In the genomic region with DNA sequence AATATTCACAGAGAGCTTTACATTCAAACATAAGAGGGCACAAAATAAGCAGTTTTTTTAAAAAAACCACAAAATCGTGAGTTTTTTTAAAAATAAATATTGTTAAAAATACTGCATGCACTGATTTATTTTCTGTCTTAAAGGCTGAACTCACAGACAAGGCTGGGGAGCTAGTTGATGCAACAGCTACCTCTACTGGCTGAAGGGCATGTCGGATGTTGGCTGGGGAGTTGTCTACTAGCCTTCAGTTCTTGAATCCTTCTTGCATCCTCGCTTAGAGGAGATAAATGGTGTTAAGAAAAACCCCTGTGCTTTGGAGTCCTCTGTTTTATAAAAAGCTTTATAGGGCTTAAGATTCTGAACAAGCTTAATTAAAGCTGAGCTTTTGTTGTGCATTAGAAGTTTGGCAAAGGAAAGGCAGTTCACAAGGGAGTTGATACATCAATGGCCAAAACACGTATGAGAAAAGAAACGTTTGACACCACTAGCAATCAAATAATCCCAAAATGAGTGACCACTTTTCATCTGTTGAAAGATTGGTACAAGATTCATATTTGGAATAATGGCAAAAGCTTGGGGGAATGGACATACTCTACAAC, we compare ENCODE assay signal across 8 cellular contexts.
DNase-seq lines count a peak whose midpoint lies in the region; ATAC-seq and TF ChIP-seq lines count a peak whose summit lies in the region.

No MANE protein-coding gene starts in this region.

- no peak overlapping the region for H3K27ac Mint-ChIP-seq in activated CD8-positive, alpha-beta memory T cell treated with anti-CD3 and anti-CD28 coated beads, Interleukin-2, amount 10 ng/mL, durations not matched to agents 7 days and 5 days

- no peak for TF ChIP-seq EP300 in esophagus muscularis mucosa (IDR thresholded peaks at IDR 0.05)

- 28% methylated on average over 5 of the region's 5 CpGs for WGBS in esophagus muscularis mucosa

- CTCF ChIA-PET in activated CD8-positive, alpha-beta memory T cell treated with anti-CD3 and anti-CD28 coated beads, Interleukin-2, amount 10 ng/mL, durations not matched to agents 7 days and 5 days (lab: Charles Lee) = interaction anchor here (1.0 to 1.2 kb wide), 9 partner anchors 9 to 851 kb away, joined by 3 to 4 read pairs (median 3); no protein-coding TSS in a partner anchor

- peak; percentile 37 for DNase-seq in AG09309 (ENCODE audit: low read depth)
- DNase-seq in GM13977 (ENCODE audit: low spot score) = peak; percentile 31
- peak; percentile 71 for DNase-seq in NCI-H1092 treated with DMSO at 0.1 percent for 48 hours (lab: John Stamatoyannopoulos, UW)
- DNase-seq in SKM-1 treated with dmso at 0.1 percent for 144 hours (lab: John Stamatoyannopoulos, UW; ENCODE audit: unreplicated experiment) = peak; percentile 30
- no peak for DNase-seq in esophagus muscularis mucosa (ENCODE audit: extremely low spot score)
- DNase-seq in myocyte (ENCODE audit: low read depth) = peak; percentile 79
- no peak for DNase-seq in stimulated activated naive CD4-positive, alpha-beta T cell treated with Interleukin-2 at 50 U/mL for 16 hours (lab: John Stamatoyannopoulos, UW)
- no peak for DNase-seq in activated CD8-positive, alpha-beta memory T cell treated with anti-CD3 and anti-CD28 coated beads, Interleukin-2, amount 10 ng/mL, durations not matched to agents 7 days and 5 days

- H3K27me3 Mint-ChIP-seq in activated CD8-positive, alpha-beta memory T cell treated with anti-CD3 and anti-CD28 coated beads, Interleukin-2, amount 10 ng/mL, durations not matched to agents 7 days and 5 days = no peaks in the 10 kb centered on the region

- intact Hi-C loops in esophagus muscularis mucosa (cut with DNase I) = loop anchor here (2.0 kb wide), 1 partner anchor 327 kb away; no protein-coding TSS in a partner anchor

- no peaks in the 10 kb centered on the region for H3K4me1 ChIP-seq in esophagus muscularis mucosa

- H3K27ac ChIP-seq in esophagus muscularis mucosa (replicated peaks in 1 of 4) = no peak overlapping the region

- peaks cover 0 to 10% (median 3%) of the 10 kb centered on the region in 4 donors for H3K36me3 ChIP-seq in esophagus muscularis mucosa

- peak; percentile 99 for TF ChIP-seq CTCF in AG09309 (IDR thresholded peaks at IDR 0.05; ENCODE audit: control insufficient read depth, insufficient read depth, low read depth, low read length, missing control alignments)
- TF ChIP-seq CTCF in GM13977 (IDR thresholded peaks at IDR 0.05; ENCODE audit: extremely low read depth, insufficient read depth, missing control alignments) = peak; percentile 67
- peak; percentile 54 to 79 (median 71) for TF ChIP-seq CTCF in esophagus muscularis mucosa (IDR thresholded peaks at IDR 0.05)

- in situ Hi-C loops in GM13977 (cut with MboI; ENCODE audit: low pct_unique_long_range_greater_than_20kb, low sequenced_read_pairs, unreplicated experiment) = loop anchor here (25.0 kb wide), 1 partner anchor 331 kb away; no protein-coding TSS in a partner anchor

- H3K9me3 Mint-ChIP-seq in activated CD8-positive, alpha-beta memory T cell treated with anti-CD3 and anti-CD28 coated beads, Interleukin-2, amount 10 ng/mL, durations not matched to agents 7 days and 5 days (ENCODE audit: low read depth) = no peaks in the 10 kb centered on the region

- peaks cover 32% of the 10 kb centered on the region for H3K36me3 Mint-ChIP-seq in activated CD8-positive, alpha-beta memory T cell treated with anti-CD3 and anti-CD28 coated beads, Interleukin-2, amount 10 ng/mL, durations not matched to agents 7 days and 5 days

- H3K9me3 ChIP-seq in esophagus muscularis mucosa = no peaks in the 10 kb centered on the region

- H3K4me3 Mint-ChIP-seq in activated CD8-positive, alpha-beta memory T cell treated with anti-CD3 and anti-CD28 coated beads, Interleukin-2, amount 10 ng/mL, durations not matched to agents 7 days and 5 days = no peak overlapping the region

- H3K4me1 Mint-ChIP-seq in activated CD8-positive, alpha-beta memory T cell treated with anti-CD3 and anti-CD28 coated beads, Interleukin-2, amount 10 ng/mL, durations not matched to agents 7 days and 5 days = no peaks in the 10 kb centered on the region

- H3K27me3 ChIP-seq in esophagus muscularis mucosa = no peaks in the 10 kb centered on the region

- TF ChIP-seq POLR2A in esophagus muscularis mucosa (IDR thresholded peaks at IDR 0.05; ENCODE audit: low read depth) = no peak

- no peak for ATAC-seq in activated CD8-positive, alpha-beta memory T cell treated with anti-CD3 and anti-CD28 coated beads, Interleukin-2, amount 10 ng/mL, durations not matched to agents 7 days and 5 days

- H3K4me3 ChIP-seq in AG09309 (ENCODE audit: control insufficient read depth, low read depth, low read length) (no peak overlapping the region), esophagus muscularis mucosa (no peak overlapping the region)

Comparison
In these comparisons a context has a peak if more than half of its experiments do, and no peak if none do; other contexts are left out.
1. DNase-seq: peak in AG09309 (single experiment), GM13977 (single experiment), NCI-H1092 treated with DMSO at 0.1 percent for 48 hours (single experiment), SKM-1 treated with dmso at 0.1 percent for 144 hours (single experiment) and myocyte (single experiment); none in esophagus muscularis mucosa (single experiment), stimulated activated naive CD4-positive, alpha-beta T cell treated with Interleukin-2 at 50 U/mL for 16 hours (single experiment) and activated CD8-positive, alpha-beta memory T cell treated with anti-CD3 and anti-CD28 coated beads, Interleukin-2, amount 10 ng/mL, durations not matched to agents 7 days and 5 days (single experiment).
2. Peak in every context shown above with its lines, with median percentiles within 50 percentile points of each other: CTCF ChIP-seq.